Comparison of ENCODE assay signal across 8 cellular contexts in genomic region chr6:139323511-139324445, GRCh38.
DNase-seq lines count a peak whose midpoint lies in the region; ATAC-seq and TF ChIP-seq lines count a peak whose summit lies in the region.

No MANE protein-coding gene starts in this region.

- DNase-seq in T1000 (lab: John Stamatoyannopoulos, UW) (peak; percentile 59), astrocyte of the spinal cord (ENCODE audit: low read depth, low spot score) (peak; percentile 71), kidney tubule cell (ENCODE audit: low spot score) (peak; percentile 43), NCI-H524 treated with DMSO at 0.1 percent for 48 hours (lab: John Stamatoyannopoulos, UW) (no peak), cerebellar cortex (ENCODE audit: low spot score) (no peak)
- DNase-seq in stimulated activated CD4-positive, alpha-beta T cell treated with anti-CD3 and anti-CD28 coated beads, Interleukin-2, amount 100 ng/mL, for 4 hours (ENCODE audit: low read depth), result peak; percentile 65

- no peak for TF ChIP-seq CTCF in astrocyte of the spinal cord (IDR thresholded peaks at IDR 0.05; ENCODE audit: low read depth, low read length)

- in situ Hi-C loops in astrocyte of the spinal cord (cut with HindIII; ENCODE audit: low sequenced_read_pairs), result no loop called here

- ATAC-seq in GM19043 (IDR thresholded peaks at IDR 0.05; ENCODE audit: low read depth, unreplicated experiment), result peak; percentile 35
- peak; percentile 45 for ATAC-seq in HG03439 (IDR thresholded peaks at IDR 0.05; ENCODE audit: unreplicated experiment)

- peak overlapping the region; percentile 2 for H3K4me3 ChIP-seq in astrocyte of the spinal cord (ENCODE audit: low read depth, low read length)

Comparison
In these comparisons a context has a peak if more than half of its experiments do, and no peak if none do; other contexts are left out.
1. DNase-seq: peak in T1000 (single experiment), astrocyte of the spinal cord (single experiment), kidney tubule cell (single experiment) and stimulated activated CD4-positive, alpha-beta T cell treated with anti-CD3 and anti-CD28 coated beads, Interleukin-2, amount 100 ng/mL, for 4 hours (single experiment); none in NCI-H524 treated with DMSO at 0.1 percent for 48 hours (single experiment) and cerebellar cortex (single experiment).